Comparison of ENCODE assay signal across 11 cellular contexts in the genomic region with DNA sequence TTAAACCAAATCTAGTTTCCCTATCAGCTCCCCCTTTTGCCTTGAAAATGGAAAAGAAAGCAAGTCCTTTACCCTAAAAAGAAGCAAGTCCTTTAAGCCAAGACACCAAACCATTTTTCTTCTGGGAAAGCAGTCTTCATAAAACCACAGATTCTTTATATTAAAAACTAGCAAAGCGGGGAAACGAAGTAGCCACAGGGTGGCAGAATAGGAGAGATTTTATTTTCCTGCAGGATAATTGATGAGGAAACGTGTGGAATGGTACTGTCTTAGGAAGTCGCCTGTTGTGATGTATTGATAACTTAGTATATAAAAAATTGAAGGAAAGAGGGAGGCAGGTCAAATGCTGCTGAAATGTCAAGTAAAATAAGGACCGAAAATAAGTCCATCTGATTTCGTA. TPM values are rescaled to one million over a fixed set of nuclear protein-coding genes. Genes with fewer than 3 reads are reported as not detected.
DNase-seq lines count a peak whose midpoint lies in the region; ATAC-seq and TF ChIP-seq lines count a peak whose summit lies in the region.
"Had no signal": no experiment of that assay in that cellular context is flagged by ENCODE, and none has a peak within 500 bp of the region (broad histone marks: within the 10 kb centered on the region; RNA-seq: fewer than 3 reads in every experiment).

No MANE protein-coding gene starts in this region.

- H2AFZ ChIP-seq in Karpas-422 (ENCODE audit: low read length): no peak overlapping the region

- no peaks in the 10 kb centered on the region for H3K79me2 ChIP-seq in Karpas-422 (ENCODE audit: low read length)

- H3K9me2 ChIP-seq in Karpas-422 (replicated peaks; ENCODE audit: insufficient read depth, low read length): no peaks in the 10 kb centered on the region

- CTCF ChIA-PET in HEK293T (lab: Yijun Ruan, JAX): no interaction called here

- H3K9ac ChIP-seq in Karpas-422 (ENCODE audit: low read length): no peak overlapping the region

- peaks cover 3% of the 10 kb centered on the region for H3K9me3 Mint-ChIP-seq in activated T-cell treated with anti-CD3 and anti-CD28 coated beads, Interleukin-2, amount 50 U/mL, for 24 hours

- no peak overlapping the region for H3K4me2 ChIP-seq in Karpas-422 (ENCODE audit: low read depth, low read length, poor library complexity, severe bottlenecking)

- POLR2A ChIA-PET in HEK293T (lab: Yijun Ruan, JAX): no interaction called here

- H3K27me3 Mint-ChIP-seq in activated T-cell treated with anti-CD3 and anti-CD28 coated beads, Interleukin-2, amount 50 U/mL, for 24 hours: peaks cover 46% of the 10 kb centered on the region

- no peak overlapping the region for H3K27ac Mint-ChIP-seq in activated T-cell treated with anti-CD3 and anti-CD28 coated beads, Interleukin-2, amount 50 U/mL, for 24 hours
- H3K27ac Mint-ChIP-seq: CD8-positive, alpha-beta T cell had no signal

- H3K4me3 ChIP-seq in AG09309 (ENCODE audit: control insufficient read depth, low read depth, low read length) (no peak overlapping the region), fibroblast of pulmonary artery (replicated peaks; ENCODE audit: low read depth, low read length) (no peak overlapping the region), Karpas-422 (ENCODE audit: low read length) (no peak overlapping the region)
- H3K4me3 ChIP-seq: esophagus muscularis mucosa, SJSA1 had no signal

- no peaks in the 10 kb centered on the region for H3K27me3 ChIP-seq in Karpas-422 (ENCODE audit: low read length)
- H3K27me3 ChIP-seq: esophagus muscularis mucosa, SJSA1 had no signal

- no peak overlapping the region for H3K4me3 Mint-ChIP-seq in activated T-cell treated with anti-CD3 and anti-CD28 coated beads, Interleukin-2, amount 50 U/mL, for 24 hours
- H3K4me3 Mint-ChIP-seq: CD8-positive, alpha-beta T cell had no signal

- TF ChIP-seq CTCF in AG09309 (IDR thresholded peaks at IDR 0.05; ENCODE audit: control insufficient read depth, insufficient read depth, low read depth, low read length, missing control alignments): peak; percentile 48
- TF ChIP-seq CTCF in fibroblast of pulmonary artery (IDR thresholded peaks at IDR 0.05; ENCODE audit: low read length, missing control alignments): no peak

- no peaks in the 10 kb centered on the region for H3K36me3 ChIP-seq in Karpas-422 (ENCODE audit: insufficient read depth, low read length)
- H3K36me3 ChIP-seq: esophagus muscularis mucosa, SJSA1 had no signal

- DNase-seq in AG09309 (ENCODE audit: low read depth): no peak
- peak; percentile 9 for DNase-seq in HEK293T (ENCODE audit: extremely low spot score)
- DNase-seq in RKO (ENCODE audit: low spot score): peak; percentile 67
- peak; percentile 10 for DNase-seq in fibroblast of pulmonary artery (ENCODE audit: low read depth)
- DNase-seq in Karpas-422: no peak
- DNase-seq in activated T-cell treated with anti-CD3 and anti-CD28 coated beads, Interleukin-2, amount 50 U/mL, for 24 hours: no peak
- DNase-seq: CD8-positive, alpha-beta T cell had no signal

- H3K27ac ChIP-seq in Karpas-422 (ENCODE audit: low read length): no peak overlapping the region
- H3K27ac ChIP-seq: esophagus muscularis mucosa, SJSA1 had no signal

- H3K4me1 ChIP-seq in Karpas-422 (ENCODE audit: low read length): no peaks in the 10 kb centered on the region
- H3K4me1 ChIP-seq: esophagus muscularis mucosa, SJSA1 had no signal

- no peak for ATAC-seq in GM21529 (IDR thresholded peaks at IDR 0.05; ENCODE audit: unreplicated experiment)
- no peak for ATAC-seq in HG03280 (IDR thresholded peaks at IDR 0.05; ENCODE audit: unreplicated experiment)
- ATAC-seq: CD8-positive, alpha-beta T cell had no signal

- H3K4me1 Mint-ChIP-seq in activated T-cell treated with anti-CD3 and anti-CD28 coated beads, Interleukin-2, amount 50 U/mL, for 24 hours (ENCODE audit: low read depth): no peaks in the 10 kb centered on the region

- H3K9me3 ChIP-seq in Karpas-422 (ENCODE audit: low read length): no peaks in the 10 kb centered on the region
- H3K9me3 ChIP-seq: SJSA1 had no signal

- no peaks in the 10 kb centered on the region for H3K36me3 Mint-ChIP-seq in activated T-cell treated with anti-CD3 and anti-CD28 coated beads, Interleukin-2, amount 50 U/mL, for 24 hours (ENCODE audit: low read depth)
- H3K36me3 Mint-ChIP-seq: CD8-positive, alpha-beta T cell had no signal

- H4K20me1 ChIP-seq in Karpas-422 (ENCODE audit: insufficient read depth, low read depth, low read length): no peaks in the 10 kb centered on the region

TF ChIP-seq in HEK293T, 16 proteins besides CTCF, POLR2A, EP300 and RAD21:
- no peak for TF ChIP-seq FOXK2 (IDR thresholded peaks at IDR 0.05)
- TF ChIP-seq NFRKB (IDR thresholded peaks at IDR 0.05): no peak
- no peak for TF ChIP-seq CTBP1 (IDR thresholded peaks at IDR 0.05; ENCODE audit: borderline replicate concordance)
- TF ChIP-seq ZNF384 (IDR thresholded peaks at IDR 0.05): no peak
- no peak for TF ChIP-seq ELF4 (IDR thresholded peaks at IDR 0.05)
- TF ChIP-seq FOXA1 (IDR thresholded peaks at IDR 0.05): no peak
- no peak for TF ChIP-seq L3MBTL2 (conservative IDR thresholded peaks at IDR 0.05)

RNA-seq across cellular contexts. Expression of a gene that starts 41.1 kb away (rescaled TPM):
- total RNA-seq in Karpas-422 (2014; rRNA removed; shearing (Covaris generic); ENCODE audit: low replicate concordance): not detected in 2 replicates

Comparison
In these comparisons a context has a peak if more than half of its experiments do, and no peak if none do; other contexts are left out.
1. DNase-seq: peak in HEK293T (single experiment), RKO (single experiment) and fibroblast of pulmonary artery (single experiment); none in AG09309 (single experiment), Karpas-422 (single experiment) and activated T-cell treated with anti-CD3 and anti-CD28 coated beads, Interleukin-2, amount 50 U/mL, for 24 hours (single experiment).